23 cellular contexts compared by ENCODE assay signal in genomic region chr20:39356913-39357312, GRCh38.
"Had no signal": no experiment of that assay in that cellular context is flagged by ENCODE, and none has a peak within 500 bp of the region (broad histone marks: within the 10 kb centered on the region; RNA-seq: fewer than 3 reads in every experiment).

No MANE protein-coding gene starts in this region.

- H3K27ac ChIP-seq: parathyroid adenoma, upper lobe of left lung had no signal

- H3K9me3 ChIP-seq: spleen, upper lobe of left lung had no signal

- ATAC-seq: activated naive CD4-positive, alpha-beta T cell treated with anti-CD3 and anti-CD28 coated beads, Interleukin-2, amount 50 U/mL, for 72 hours; activated T-helper 17 cell treated with anti-CD3 and anti-CD28 coated beads, Interleukin-2, amount 50 U/mL, for 72 hours had no signal

- H3K27ac Mint-ChIP-seq: activated naive CD4-positive, alpha-beta T cell treated with anti-CD3 and anti-CD28 coated beads, Interleukin-2, amount 50 U/mL, for 72 hours; activated T-cell treated with anti-CD3 and anti-CD28 coated beads, Interleukin-2, amount 50 U/mL, for 24 hours; activated T-helper 17 cell treated with anti-CD3 and anti-CD28 coated beads, Interleukin-2, amount 50 U/mL, for 72 hours; nephron progenitor cell had no signal

- H3K4me3 Mint-ChIP-seq: activated T-cell treated with anti-CD3 and anti-CD28 coated beads, Interleukin-2, amount 50 U/mL, for 24 hours; activated T-helper 17 cell treated with anti-CD3 and anti-CD28 coated beads, Interleukin-2, amount 50 U/mL, for 72 hours; brain; nephron progenitor cell had no signal

- H3K36me3 Mint-ChIP-seq: activated naive CD4-positive, alpha-beta T cell treated with anti-CD3 and anti-CD28 coated beads, Interleukin-2, amount 50 U/mL, for 72 hours; brain had no signal

- H3K36me3 ChIP-seq: spleen, upper lobe of left lung had no signal

- DNase-seq: activated CD4-positive, alpha-beta T cell treated with anti-CD3 and anti-CD28 coated beads for 1 hour; activated CD4-positive, alpha-beta T cell treated with anti-CD3 and anti-CD28 coated beads, Interleukin-2, amount 50 U/mL, for 4 hours; activated CD8-positive, alpha-beta memory T cell treated with anti-CD3 and anti-CD28 coated beads for 24 hours; activated CD8-positive, alpha-beta memory T cell treated with anti-CD3 and anti-CD28 coated beads, Interleukin-2, amount 50 U/mL, for 4 hours; activated T-cell treated with anti-CD3 and anti-CD28 coated beads, Interleukin-2, amount 50 U/mL, for 24 hours; aorta; central memory CD4-positive, alpha-beta T cell; dermis blood vessel endothelial cell; effector CD8-positive, alpha-beta T cell; erythroblast; hypothalamus; mesenchymal stem cell; nephron progenitor cell; nucleus accumbens; spleen; stimulated activated CD4-positive, alpha-beta T cell treated with anti-CD3 and anti-CD28 coated beads, Interleukin-4, amount 100 ng/mL, for 1 hour; stimulated activated naive CD4-positive, alpha-beta T cell treated with Interleukin-2 at 50 U/mL for 16 hours; T-helper 9 cell; upper lobe of left lung had no signal

- H3K27me3 Mint-ChIP-seq: activated T-cell treated with anti-CD3 and anti-CD28 coated beads, Interleukin-2, amount 50 U/mL, for 24 hours; activated T-helper 17 cell treated with anti-CD3 and anti-CD28 coated beads, Interleukin-2, amount 50 U/mL, for 72 hours had no signal

- H3K9ac ChIP-seq: parathyroid adenoma had no signal

- H3K4me3 ChIP-seq: spleen, upper lobe of left lung had no signal

- H3K27me3 ChIP-seq: spleen, upper lobe of left lung had no signal

- H3K4me1 Mint-ChIP-seq: activated T-helper 17 cell treated with anti-CD3 and anti-CD28 coated beads, Interleukin-2, amount 50 U/mL, for 72 hours; brain; nephron progenitor cell had no signal

- H3K4me1 ChIP-seq: parathyroid adenoma had no signal

- H2AFZ ChIP-seq: parathyroid adenoma had no signal

- H3K9me3 Mint-ChIP-seq: activated T-cell treated with anti-CD3 and anti-CD28 coated beads, Interleukin-2, amount 50 U/mL, for 24 hours had no signal

- H3K79me2 ChIP-seq: parathyroid adenoma had no signal
